Comparison of ENCODE assay signal across 1 cellular context in genomic region chr3:55526332-55527030, GRCh38.
A peak's percentile ranks its signal among the peaks of the same experiment; 100 is the strongest.
TF ChIP-seq lines count a peak whose summit lies in the region.

No MANE protein-coding gene starts in this region.

TF ChIP-seq in HepG2, 621 proteins besides CTCF, POLR2A, EP300 and RAD21 (continues in another document):
- no peak for TF ChIP-seq NAIF1 (CRISPR knock-in tag; IDR thresholded peaks at IDR 0.05; ENCODE audit: borderline replicate concordance)
- no peak for TF ChIP-seq ZSCAN9 (CRISPR knock-in tag; IDR thresholded peaks at IDR 0.05; ENCODE audit: borderline replicate concordance)
- TF ChIP-seq ZFAT (CRISPR knock-in tag; conservative IDR thresholded peaks at IDR 0.05), result no peak
- TF ChIP-seq PBX3 (CRISPR knock-in tag; IDR thresholded peaks at IDR 0.05; ENCODE audit: borderline replicate concordance), result no peak
- no peak for TF ChIP-seq ZNF337 (CRISPR knock-in tag; IDR thresholded peaks at IDR 0.05; ENCODE audit: borderline replicate concordance, low read depth)
- TF ChIP-seq SATB2 (CRISPR knock-in tag; IDR thresholded peaks at IDR 0.05), result no peak
- no peak for TF ChIP-seq STAG1 (CRISPR knock-in tag; IDR thresholded peaks at IDR 0.05)
- TF ChIP-seq PRDM4 (CRISPR knock-in tag; IDR thresholded peaks at IDR 0.05; ENCODE audit: borderline replicate concordance), result no peak
- TF ChIP-seq THAP11 (CRISPR knock-in tag; IDR thresholded peaks at IDR 0.05), result no peak
- no peak for TF ChIP-seq IRF9 (CRISPR knock-in tag; IDR thresholded peaks at IDR 0.05; ENCODE audit: borderline replicate concordance)
- TF ChIP-seq, protein P1, sequence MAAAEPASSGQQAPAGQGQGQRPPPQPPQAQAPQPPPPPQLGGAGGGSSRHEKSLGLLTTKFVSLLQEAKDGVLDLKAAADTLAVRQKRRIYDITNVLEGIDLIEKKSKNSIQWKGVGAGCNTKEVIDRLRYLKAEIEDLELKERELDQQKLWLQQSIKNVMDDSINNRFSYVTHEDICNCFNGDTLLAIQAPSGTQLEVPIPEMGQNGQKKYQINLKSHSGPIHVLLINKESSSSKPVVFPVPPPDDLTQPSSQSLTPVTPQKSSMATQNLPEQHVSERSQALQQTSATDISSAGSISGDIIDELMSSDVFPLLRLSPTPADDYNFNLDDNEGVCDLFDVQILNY (CRISPR knock-in tag; conservative IDR thresholded peaks at IDR 0.05), result no peak
- no peak for TF ChIP-seq ZFY (CRISPR knock-in tag; IDR thresholded peaks at IDR 0.05)
- TF ChIP-seq ZNF652 (CRISPR knock-in tag; IDR thresholded peaks at IDR 0.05; ENCODE audit: borderline replicate concordance, low read depth), result no peak
- no peak for TF ChIP-seq ZFYVE20 (CRISPR knock-in tag; IDR thresholded peaks at IDR 0.05; ENCODE audit: borderline replicate concordance, low read depth)
- TF ChIP-seq ZNF883 (CRISPR knock-in tag; IDR thresholded peaks at IDR 0.05; ENCODE audit: not compliant biosample characterization), result no peak
- TF ChIP-seq SIX1 (CRISPR knock-in tag; IDR thresholded peaks at IDR 0.05; ENCODE audit: borderline replicate concordance), result no peak
- TF ChIP-seq, protein P2, sequence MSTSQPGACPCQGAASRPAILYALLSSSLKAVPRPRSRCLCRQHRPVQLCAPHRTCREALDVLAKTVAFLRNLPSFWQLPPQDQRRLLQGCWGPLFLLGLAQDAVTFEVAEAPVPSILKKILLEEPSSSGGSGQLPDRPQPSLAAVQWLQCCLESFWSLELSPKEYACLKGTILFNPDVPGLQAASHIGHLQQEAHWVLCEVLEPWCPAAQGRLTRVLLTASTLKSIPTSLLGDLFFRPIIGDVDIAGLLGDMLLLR (CRISPR knock-in tag; IDR thresholded peaks at IDR 0.05), result no peak
- no peak for TF ChIP-seq NR3C1 (CRISPR knock-in tag; IDR thresholded peaks at IDR 0.05)
- no peak for TF ChIP-seq RARG (CRISPR knock-in tag; IDR thresholded peaks at IDR 0.05; ENCODE audit: low read depth)
- TF ChIP-seq KLF9 (CRISPR knock-in tag; IDR thresholded peaks at IDR 0.05; ENCODE audit: low read depth), result no peak
- no peak for TF ChIP-seq ELF3 (CRISPR knock-in tag; IDR thresholded peaks at IDR 0.05)
- TF ChIP-seq HNF4A (CRISPR knock-in tag; IDR thresholded peaks at IDR 0.05), result 0 out of 2 replicates have a peak, but pooled peaks have one; percentile 20
- TF ChIP-seq, protein P3, sequence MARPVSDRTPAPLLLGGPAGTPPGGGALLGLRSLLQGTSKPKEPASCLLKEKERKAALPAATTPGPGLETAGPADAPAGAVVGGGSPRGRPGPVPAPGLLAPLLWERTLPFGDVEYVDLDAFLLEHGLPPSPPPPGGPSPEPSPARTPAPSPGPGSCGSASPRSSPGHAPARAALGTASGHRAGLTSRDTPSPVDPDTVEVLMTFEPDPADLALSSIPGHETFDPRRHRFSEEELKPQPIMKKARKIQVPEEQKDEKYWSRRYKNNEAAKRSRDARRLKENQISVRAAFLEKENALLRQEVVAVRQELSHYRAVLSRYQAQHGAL (CRISPR knock-in tag; IDR thresholded peaks at IDR 0.05; ENCODE audit: not compliant biosample characterization), result no peak
- TF ChIP-seq NFKBIZ (CRISPR knock-in tag; IDR thresholded peaks at IDR 0.05), result no peak
- TF ChIP-seq XRCC5 (optimal IDR thresholded peaks at IDR 0.05; ENCODE audit: low read length), result no peak
- TF ChIP-seq HNF4G (IDR thresholded peaks at IDR 0.05; ENCODE audit: borderline replicate concordance, low read depth, low read length), result 0 out of 2 replicates have a peak, but pooled peaks have one; percentile 27
- no peak for TF ChIP-seq HNF4G (CRISPR knock-in tag; IDR thresholded peaks at IDR 0.05; ENCODE audit: borderline replicate concordance, low read depth)
- peak; percentile 40; the same call in 1 of the 2 replicates for TF ChIP-seq ZNF362 (CRISPR knock-in tag; IDR thresholded peaks at IDR 0.05; ENCODE audit: borderline replicate concordance)
- TF ChIP-seq TOE1 (CRISPR knock-in tag; IDR thresholded peaks at IDR 0.05), result no peak
- no peak for TF ChIP-seq ZNF431 (CRISPR knock-in tag; IDR thresholded peaks at IDR 0.05; ENCODE audit: borderline replicate concordance, low read depth)
- no peak for TF ChIP-seq ZSCAN30 (CRISPR knock-in tag; IDR thresholded peaks at IDR 0.05)
- no peak for TF ChIP-seq ZSCAN25 (CRISPR knock-in tag; IDR thresholded peaks at IDR 0.05)
- no peak for TF ChIP-seq ZNF777 (CRISPR knock-in tag; IDR thresholded peaks at IDR 0.05)
- TF ChIP-seq, protein P4, sequence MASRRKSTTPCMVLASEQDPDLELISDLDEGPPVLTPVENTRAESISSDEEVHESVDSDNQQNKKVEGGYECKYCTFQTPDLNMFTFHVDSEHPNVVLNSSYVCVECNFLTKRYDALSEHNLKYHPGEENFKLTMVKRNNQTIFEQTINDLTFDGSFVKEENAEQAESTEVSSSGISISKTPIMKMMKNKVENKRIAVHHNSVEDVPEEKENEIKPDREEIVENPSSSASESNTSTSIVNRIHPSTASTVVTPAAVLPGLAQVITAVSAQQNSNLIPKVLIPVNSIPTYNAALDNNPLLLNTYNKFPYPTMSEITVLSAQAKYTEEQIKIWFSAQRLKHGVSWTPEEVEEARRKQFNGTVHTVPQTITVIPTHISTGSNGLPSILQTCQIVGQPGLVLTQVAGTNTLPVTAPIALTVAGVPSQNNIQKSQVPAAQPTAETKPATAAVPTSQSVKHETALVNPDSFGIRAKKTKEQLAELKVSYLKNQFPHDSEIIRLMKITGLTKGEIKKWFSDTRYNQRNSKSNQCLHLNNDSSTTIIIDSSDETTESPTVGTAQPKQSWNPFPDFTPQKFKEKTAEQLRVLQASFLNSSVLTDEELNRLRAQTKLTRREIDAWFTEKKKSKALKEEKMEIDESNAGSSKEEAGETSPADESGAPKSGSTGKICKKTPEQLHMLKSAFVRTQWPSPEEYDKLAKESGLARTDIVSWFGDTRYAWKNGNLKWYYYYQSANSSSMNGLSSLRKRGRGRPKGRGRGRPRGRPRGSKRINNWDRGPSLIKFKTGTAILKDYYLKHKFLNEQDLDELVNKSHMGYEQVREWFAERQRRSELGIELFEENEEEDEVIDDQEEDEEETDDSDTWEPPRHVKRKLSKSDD (CRISPR knock-in tag; IDR thresholded peaks at IDR 0.05; ENCODE audit: low read depth), result no peak
- no peak for TF ChIP-seq HMGA1 (CRISPR knock-in tag; conservative IDR thresholded peaks at IDR 0.05)
- TF ChIP-seq ONECUT2 (CRISPR knock-in tag; IDR thresholded peaks at IDR 0.05), result no peak
- TF ChIP-seq ZNF333 (CRISPR knock-in tag; IDR thresholded peaks at IDR 0.05; ENCODE audit: borderline replicate concordance), result no peak
- no peak for TF ChIP-seq RELA (CRISPR knock-in tag; IDR thresholded peaks at IDR 0.05)
- no peak for TF ChIP-seq ZXDC (CRISPR knock-in tag; IDR thresholded peaks at IDR 0.05)
- TF ChIP-seq, protein P5, sequence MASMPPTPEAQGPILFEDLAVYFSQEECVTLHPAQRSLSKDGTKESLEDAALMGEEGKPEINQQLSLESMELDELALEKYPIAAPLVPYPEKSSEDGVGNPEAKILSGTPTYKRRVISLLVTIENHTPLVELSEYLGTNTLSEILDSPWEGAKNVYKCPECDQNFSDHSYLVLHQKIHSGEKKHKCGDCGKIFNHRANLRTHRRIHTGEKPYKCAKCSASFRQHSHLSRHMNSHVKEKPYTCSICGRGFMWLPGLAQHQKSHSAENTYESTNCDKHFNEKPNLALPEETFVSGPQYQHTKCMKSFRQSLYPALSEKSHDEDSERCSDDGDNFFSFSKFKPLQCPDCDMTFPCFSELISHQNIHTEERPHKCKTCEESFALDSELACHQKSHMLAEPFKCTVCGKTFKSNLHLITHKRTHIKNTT (CRISPR knock-in tag; IDR thresholded peaks at IDR 0.05), result no peak
- no peak for TF ChIP-seq BHLHE40 (IDR thresholded peaks at IDR 0.05; ENCODE audit: low read length)
- TF ChIP-seq DZIP1 (CRISPR knock-in tag; IDR thresholded peaks at IDR 0.05), result no peak
- TF ChIP-seq KLF6 (CRISPR knock-in tag; IDR thresholded peaks at IDR 0.05), result no peak
- no peak for TF ChIP-seq RFX1 (IDR thresholded peaks at IDR 0.05)
- no peak for TF ChIP-seq HINFP (CRISPR knock-in tag; IDR thresholded peaks at IDR 0.05; ENCODE audit: low read depth)
- TF ChIP-seq ZC3H4 (CRISPR knock-in tag; IDR thresholded peaks at IDR 0.05; ENCODE audit: borderline replicate concordance), result no peak
